In genomic region chr10:119754936-119755335, GRCh38 we compare ENCODE assay signal across 18 cellular contexts.
"Had no signal": no experiment of that assay in that cellular context is flagged by ENCODE, and none has a peak within 500 bp of the region (broad histone marks: within the 10 kb centered on the region; RNA-seq: fewer than 3 reads in every experiment).

No MANE protein-coding gene starts in this region.

- H3K4me3 Mint-ChIP-seq: activated naive CD4-positive, alpha-beta T cell treated with anti-CD3 and anti-CD28 coated beads for 36 hours; endodermal cell; naive thymus-derived CD4-positive, alpha-beta T cell had no signal

- H3K9me3 Mint-ChIP-seq: activated naive CD4-positive, alpha-beta T cell treated with anti-CD3 and anti-CD28 coated beads for 36 hours; activated T-helper 2 cell treated with anti-CD3 and anti-CD28 coated beads, Interferon-gamma antibody, Interleukin-2, Interleukin-4, amounts not matched to agents 10 μg/mL and 5 μg/mL and 100 μg/mL, durations not matched to agents 14 hours and 24 hours and 36 hours; endodermal cell; naive thymus-derived CD4-positive, alpha-beta T cell had no signal

- H3K9me3 ChIP-seq: heart left ventricle, right atrium auricular region, suprapubic skin had no signal

- H3K4me1 ChIP-seq: right atrium auricular region, suprapubic skin had no signal

- H3K27me3 Mint-ChIP-seq: naive thymus-derived CD4-positive, alpha-beta T cell had no signal

- H3K36me3 ChIP-seq: right atrium auricular region, suprapubic skin had no signal

- FAIRE-seq: frontal cortex, islet of Langerhans had no signal

- ATAC-seq: heart left ventricle; naive thymus-derived CD4-positive, alpha-beta T cell; SK-N-SH treated with all-trans-retinoic acid at 6 μM for 48 hours; stimulated activated naive CD8-positive, alpha-beta T cell treated with anti-CD3 and anti-CD28 coated beads, Interleukin-15, Interleukin-2, amounts not matched to agents 100 U/mL and 50 U/mL, for 24 hours had no signal

- H3K27me3 ChIP-seq: dorsolateral prefrontal cortex, heart left ventricle, right atrium auricular region, suprapubic skin had no signal

- DNase-seq: activated CD4-positive, alpha-beta T cell treated with anti-CD3 and anti-CD28 coated beads for 1 hour; activated CD4-positive, alpha-beta T cell treated with anti-CD3 and anti-CD28 coated beads, Interleukin-2, amount 50 U/mL, for 4 hours; activated naive CD4-positive, alpha-beta T cell treated with anti-CD3 and anti-CD28 coated beads for 36 hours; dorsolateral prefrontal cortex; endodermal cell; heart left ventricle; naive thymus-derived CD4-positive, alpha-beta T cell; stimulated activated CD4-positive, alpha-beta T cell treated with anti-CD3 and anti-CD28 coated beads, Interleukin-4, amount 100 ng/mL, for 4 hours; stimulated activated naive CD8-positive, alpha-beta T cell treated with anti-CD3 and anti-CD28 coated beads, Interleukin-15, Interleukin-2, amounts not matched to agents 100 U/mL and 50 U/mL, for 24 hours; T-helper 1 cell had no signal

- H3K27ac ChIP-seq: dorsolateral prefrontal cortex, heart left ventricle, right atrium auricular region, suprapubic skin had no signal

- H3K4me3 ChIP-seq: dorsolateral prefrontal cortex, heart left ventricle, lung, right atrium auricular region, smooth muscle cell, suprapubic skin had no signal

- H3K27ac Mint-ChIP-seq: activated naive CD4-positive, alpha-beta T cell treated with anti-CD3 and anti-CD28 coated beads for 36 hours; activated T-helper 2 cell treated with anti-CD3 and anti-CD28 coated beads, Interferon-gamma antibody, Interleukin-2, Interleukin-4, amounts not matched to agents 10 μg/mL and 5 μg/mL and 100 μg/mL, durations not matched to agents 14 hours and 24 hours and 36 hours; endodermal cell had no signal
